In genomic region chr5:145983461-145983860, GRCh38 we compare ENCODE assay signal across 1 cellular context.
TF ChIP-seq lines count a peak whose summit lies in the region.

No MANE protein-coding gene starts in this region.

TF ChIP-seq in GM23338, 12 proteins besides CTCF, POLR2A, EP300 and RAD21 (continued from another document):
- no peak for TF ChIP-seq EZH2 (IDR thresholded peaks at IDR 0.05; ENCODE audit: low read depth, unreplicated experiment)
- TF ChIP-seq ZNF114 (CRISPR knock-in tag; IDR thresholded peaks at IDR 0.05), result no peak
- no peak for TF ChIP-seq EZH2phosphoT487 (IDR thresholded peaks at IDR 0.05; ENCODE audit: unreplicated experiment)
TF ChIP-seq in GM23338: peak in this region for 0.
